8 cellular contexts compared by ENCODE assay signal in genomic region chr3:115836944-115837343, GRCh38.
DNase-seq lines count a peak whose midpoint lies in the region; ATAC-seq and TF ChIP-seq lines count a peak whose summit lies in the region.

No MANE protein-coding gene starts in this region.

- peak; percentile 74 for TF ChIP-seq CTCF in A673 (conservative IDR thresholded peaks at IDR 0.05; ENCODE audit: low read depth, low read length)
- peak; percentile 31 for TF ChIP-seq CTCF in GM13976 (IDR thresholded peaks at IDR 0.05; ENCODE audit: borderline replicate concordance, control extremely low read depth, extremely low read depth, insufficient read depth, missing control alignments)
- peak; percentile 75 for TF ChIP-seq CTCF in foreskin keratinocyte (conservative IDR thresholded peaks at IDR 0.05)
- TF ChIP-seq CTCF in stomach (IDR thresholded peaks at IDR 0.05) = peak in 3 of 7 experiments; percentile 22 to 52 (median 34)

- no TSS peak for BruUV-seq in A673 (replicated peaks; lab: Mats Ljungman, UMichigan)

- TF ChIP-seq POLR2A in GM18505 (IDR thresholded peaks at IDR 0.05; ENCODE audit: borderline replicate concordance, extremely low read depth, insufficient read depth, insufficient read length) = no peak
- TF ChIP-seq POLR2A in stomach (IDR thresholded peaks at IDR 0.05) = no peak

- CTCF ChIA-PET in A673 (lab: Charles Lee) = interaction anchor here (1.5 kb wide), 1 partner anchor 23 kb away, joined by 4 read pairs; no protein-coding TSS in a partner anchor

- no peak for TF ChIP-seq EP300 in stomach (IDR thresholded peaks at IDR 0.05)

- POLR2A ChIA-PET in A673 (lab: Charles Lee; ENCODE audit: low non-redundant PET) = no interaction called here

- H3K4me3 ChIP-seq in A673 (ENCODE audit: low read depth, low read length, poor library complexity, severe bottlenecking) = no peak overlapping the region
- H3K4me3 ChIP-seq in stomach = no peak overlapping the region

- ATAC-seq in foreskin keratinocyte (peak; percentile 24), GM18505 (IDR thresholded peaks at IDR 0.05; ENCODE audit: unreplicated experiment) (no peak)

- H3K27ac ChIP-seq in A673 (ENCODE audit: low read depth, low read length, poor library complexity, severe bottlenecking) (peak overlapping the region; percentile 96), foreskin keratinocyte (no peak overlapping the region), stomach (no peak overlapping the region)

- H3K36me3 ChIP-seq in A673 (ENCODE audit: insufficient read depth, low read length, poor library complexity, severe bottlenecking) = no peaks in the 10 kb centered on the region
- no peaks in the 10 kb centered on the region for H3K36me3 ChIP-seq in stomach

- DNase-seq in A673 (ENCODE audit: low spot score) (peak; percentile 82), GM13976 (ENCODE audit: low spot score) (peak; percentile 25), RPMI7951 (ENCODE audit: low read depth) (peak; percentile 31), foreskin keratinocyte (peak in 1 of 2 donors; percentile 29), C1 segment of cervical spinal cord (lab: John Stamatoyannopoulos, UW) (no peak), nucleus accumbens (lab: John Stamatoyannopoulos, UW) (no peak), stomach (no peak)

- H3K4me1 ChIP-seq in A673 (ENCODE audit: insufficient read depth, low read length, poor library complexity, severe bottlenecking) (peaks cover 72% of the 10 kb centered on the region), foreskin keratinocyte (peaks cover 13% of the 10 kb centered on the region), stomach (no peaks in the 10 kb centered on the region)

- H3K27me3 ChIP-seq in A673 (replicated peaks; ENCODE audit: insufficient read depth, low read depth, low read length, poor library complexity) = no peaks in the 10 kb centered on the region
- H3K27me3 ChIP-seq in foreskin keratinocyte = no peaks in the 10 kb centered on the region
- no peaks in the 10 kb centered on the region for H3K27me3 ChIP-seq in stomach

- H3K9me3 ChIP-seq in A673 (ENCODE audit: low read depth, low read length, poor library complexity, severe bottlenecking) (no peaks in the 10 kb centered on the region), stomach (no peaks in the 10 kb centered on the region)

- intact Hi-C loops in A673 (cut with micrococcal nuclease; ENCODE audit: unreplicated experiment) (loop anchor here (10.0 kb wide), 2 partner anchors 618 to 1422 kb away; no protein-coding TSS in a partner anchor), stomach (cut with DNase I; ENCODE audit: low total_unique reads) (no loop called here)

- 38 to 62% (median 47%) methylated on average over 3 of the region's 3 CpGs for WGBS in stomach, 5 donors

- in situ Hi-C loops in GM13976 (cut with MboI; ENCODE audit: low sequenced_read_pairs, unreplicated experiment) = no loop called here

Comparison
In these comparisons a context has a peak if more than half of its experiments do, and no peak if none do; other contexts are left out.
1. DNase-seq: peak in A673 (single experiment), GM13976 (single experiment) and RPMI7951 (single experiment); none in C1 segment of cervical spinal cord (0 of 14), nucleus accumbens (0 of 56) and stomach (single experiment).